26 cellular contexts compared by ENCODE assay signal in the genomic region with DNA sequence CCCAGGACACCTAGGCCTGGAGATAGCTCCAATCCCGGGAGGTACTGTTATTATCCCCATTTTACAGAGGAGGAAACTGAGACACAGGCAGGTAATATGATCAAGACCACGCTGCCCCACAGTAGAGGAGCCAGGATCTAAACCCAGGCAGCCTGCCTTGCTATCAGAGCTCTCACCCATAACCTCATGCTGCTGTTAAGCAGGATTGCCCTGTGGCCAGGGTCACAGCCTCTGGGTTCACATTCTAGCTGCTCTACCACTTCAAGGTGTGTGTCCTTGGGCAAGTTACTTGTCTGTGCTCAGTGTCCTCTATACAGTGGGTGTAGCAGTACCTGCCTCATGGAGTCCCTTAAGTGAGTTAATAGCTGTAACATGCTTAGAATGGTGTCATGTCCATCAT.
"Had no signal": no experiment of that assay in that cellular context is flagged by ENCODE, and none has a peak within 500 bp of the region (broad histone marks: within the 10 kb centered on the region; RNA-seq: fewer than 3 reads in every experiment).

No MANE protein-coding gene starts in this region.

- H3K27ac ChIP-seq: stomach, suprapubic skin, testis, thoracic aorta, thyroid gland, tibial artery, tibial nerve, transverse colon, upper lobe of left lung, upper lobe of right lung, uterus, vagina had no signal

- DNase-seq: stimulated activated CD4-positive, alpha-beta T cell treated with anti-CD3 and anti-CD28 coated beads, Interleukin-2, amount 100 ng/mL, for 48 hours; stimulated activated CD4-positive, alpha-beta T cell treated with anti-CD3 and anti-CD28 coated beads, Interleukin-4, amount 100 ng/mL, for 1 hour; stimulated activated CD4-positive, alpha-beta T cell treated with anti-CD3 and anti-CD28 coated beads, Interleukin-4, amount 100 ng/mL, for 24 hours; stimulated activated CD4-positive, alpha-beta T cell treated with anti-CD3 and anti-CD28 coated beads, Interleukin-4, amount 100 ng/mL, for 4 hours; stimulated activated CD8-positive, alpha-beta memory T cell treated with anti-CD3 and anti-CD28 coated beads, Interleukin-4, amount 100 ng/mL, for 48 hours; stimulated activated naive B cell treated with anti-CD40 and anti-IgM and Interleukin-4, amounts not matched to agents 10 μg/mL and 1 μg/mL and 100 μg/mL, for 72 hours; stimulated activated naive CD4-positive, alpha-beta T cell; stimulated activated naive CD4-positive, alpha-beta T cell treated with Interleukin-2 at 50 U/mL for 16 hours; stimulated activated naive CD8-positive, alpha-beta T cell treated with anti-CD3 and anti-CD28 coated beads, Interleukin-15, amount 100 ng/mL, for 72 hours; stimulated activated naive CD8-positive, alpha-beta T cell treated with anti-CD3 and anti-CD28 coated beads, Interleukin-15, Interleukin-2, amounts not matched to agents 100 U/mL and 50 U/mL, for 24 hours; stomach; substantia nigra; testis; thyroid gland; tibial artery; transverse colon; trophoblast cell; upper lobe of right lung; uterus had no signal

- H3K36me3 ChIP-seq: stomach, suprapubic skin, thoracic aorta, thyroid gland, tibial artery, tibial nerve, transverse colon, upper lobe of left lung, upper lobe of right lung, uterus, vagina had no signal

- ATAC-seq: stimulated activated effector memory CD8-positive, alpha-beta T cell treated with anti-CD3 and anti-CD28 coated beads, Interleukin-12 subunit alpha, Interleukin-12 subunit beta, amount 100 ng/mL, for 72 hours; stimulated activated memory B cell treated with anti-CD40 and anti-IgM and Interleukin-4, amounts not matched to agents 10 μg/mL and 1 μg/mL and 100 μg/mL, for 72 hours; stimulated activated naive B cell treated with anti-CD40 and anti-IgM and Interleukin-4, amounts not matched to agents 10 μg/mL and 1 μg/mL and 100 μg/mL, for 72 hours; stimulated activated naive CD8-positive, alpha-beta T cell treated with anti-CD3 and anti-CD28 coated beads, Interleukin-15, amount 100 ng/mL, for 72 hours; stimulated activated naive CD8-positive, alpha-beta T cell treated with anti-CD3 and anti-CD28 coated beads, Interleukin-15, Interleukin-2, amounts not matched to agents 100 U/mL and 50 U/mL, for 24 hours; upper lobe of right lung had no signal

- H3K4me1 ChIP-seq: stomach, suprapubic skin, testis, thyroid gland, tibial artery, tibial nerve, transverse colon, upper lobe of left lung, upper lobe of right lung, uterus, vagina had no signal

- H3K9me3 ChIP-seq: suprapubic skin, testis, thoracic aorta, thyroid gland, transverse colon, upper lobe of right lung, uterus, vagina had no signal

- H3K27me3 ChIP-seq: suprapubic skin, testis, thyroid gland, tibial artery, tibial nerve, transverse colon, upper lobe of left lung, upper lobe of right lung, uterus, vagina had no signal

- H3K4me3 ChIP-seq: stomach, suprapubic skin, testis, thoracic aorta, thyroid gland, tibial artery, tibial nerve, transverse colon, upper lobe of left lung, upper lobe of right lung, uterus, vagina had no signal
